13 cellular contexts compared by ENCODE assay signal in the genomic region with DNA sequence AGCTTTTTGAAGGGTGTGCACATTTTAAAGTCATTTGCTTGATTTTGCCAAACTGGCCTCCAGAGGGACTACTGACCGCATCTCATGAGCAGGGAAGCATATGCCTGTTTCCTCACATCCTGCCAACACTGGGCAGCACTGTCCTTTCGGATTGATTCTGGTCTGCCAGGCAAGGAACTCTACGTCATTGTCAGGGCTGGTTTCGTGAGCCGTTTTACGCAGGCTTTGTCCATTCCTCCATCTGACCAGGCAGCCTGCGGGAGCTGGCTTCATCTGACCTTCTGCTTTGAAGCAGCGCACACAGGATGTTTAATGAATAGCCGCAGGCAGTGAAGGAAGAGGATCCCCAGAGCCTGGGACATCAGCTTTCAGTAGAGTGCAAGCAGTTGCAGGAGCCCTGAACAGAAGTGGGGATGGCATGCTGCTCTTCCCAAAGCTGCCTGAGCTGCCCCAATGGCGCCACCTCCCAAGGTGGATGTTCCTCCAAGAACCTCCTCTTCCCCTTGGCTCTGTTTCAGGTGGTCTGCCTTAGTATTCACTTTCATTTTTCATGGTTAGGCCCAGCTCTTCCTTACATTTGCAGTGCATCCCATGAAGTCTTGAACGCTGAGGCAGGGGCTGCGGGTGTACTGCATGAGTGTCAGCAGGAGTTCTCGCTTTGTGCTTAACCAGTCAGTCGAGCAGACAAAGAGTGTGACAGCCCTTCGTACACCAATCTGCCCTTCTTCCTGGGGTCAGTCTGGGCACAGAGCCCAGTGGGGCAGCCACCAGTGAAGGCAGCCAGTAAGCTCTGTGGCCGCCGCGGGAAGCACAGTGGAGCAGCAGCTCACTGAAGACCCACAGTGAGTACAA. TPM values are rescaled to one million over a fixed set of nuclear protein-coding genes. Genes with fewer than 3 reads are reported as not detected.
DNase-seq lines count a peak whose midpoint lies in the region; ATAC-seq, FAIRE-seq and TF ChIP-seq lines count a peak whose summit lies in the region.
"Had no signal": no experiment of that assay in that cellular context is flagged by ENCODE, and none has a peak within 500 bp of the region (broad histone marks: within the 10 kb centered on the region; RNA-seq: fewer than 3 reads in every experiment).

No MANE protein-coding gene starts in this region.

- dilution Hi-C loops in keratinocyte (cut with MboI; ENCODE audit: extremely low pct_ligation_motif_present, low sequenced_read_pairs): no loop called here

- peaks cover 12% of the 10 kb centered on the region for H3K9me3 Mint-ChIP-seq in activated CD4-positive, alpha-beta T cell treated with anti-CD3 and anti-CD28 coated beads for 36 hours (ENCODE audit: low read depth)

- no peaks in the 10 kb centered on the region for H4K20me1 ChIP-seq in keratinocyte (ENCODE audit: control insufficient read depth, extremely low read depth, insufficient read depth, low read length)

- H3K9me3 ChIP-seq in keratinocyte (ENCODE audit: control insufficient read depth, low read depth, low read length): peaks cover 7% of the 10 kb centered on the region
- H3K9me3 ChIP-seq: pancreas had no signal

- no peaks in the 10 kb centered on the region for H3K9me1 ChIP-seq in keratinocyte (ENCODE audit: control insufficient read depth, extremely low read depth, insufficient read depth, low read length)

- POLR2A ChIA-PET in activated CD4-positive, alpha-beta T cell treated with anti-CD3 and anti-CD28 coated beads for 36 hours (lab: Charles Lee): no interaction called here

- TF ChIP-seq CTCF in brain microvascular endothelial cell (IDR thresholded peaks at IDR 0.05; ENCODE audit: low read depth, low read length, missing control alignments) (peak; percentile 41), keratinocyte (optimal IDR thresholded peaks at IDR 0.05 in 1 of 3, IDR thresholded peaks at IDR 0.05 in 1 of 3, conservative IDR thresholded peaks at IDR 0.05 in 1 of 3; ENCODE audit: extremely low read depth in 1 of 3, insufficient read depth in 2 of 3, low read length in 3 of 3) (peak in 1 of 3 experiments; percentile 10)

- H3K4me3 ChIP-seq in brain microvascular endothelial cell (ENCODE audit: low read depth, low read length): no peak overlapping the region
- peak overlapping the region in 1 of 3 experiments; percentile 55 for H3K4me3 ChIP-seq in keratinocyte (ENCODE audit: control insufficient read depth in 2 of 3, extremely low read depth in 1 of 3, insufficient read depth in 2 of 3, low read depth in 1 of 3, low read length in 3 of 3)
- H3K4me3 ChIP-seq: A549, pancreas, SK-N-MC had no signal

- H3K27me3 ChIP-seq in brain microvascular endothelial cell (replicated peaks) (peaks cover 2% of the 10 kb centered on the region), keratinocyte (ENCODE audit: control insufficient read depth, extremely low read depth, insufficient read depth, low read length) (peaks cover 40% of the 10 kb centered on the region)
- H3K27me3 ChIP-seq: pancreas had no signal

- peak overlapping the region; percentile 27 for H3K27ac Mint-ChIP-seq in activated CD4-positive, alpha-beta T cell treated with anti-CD3 and anti-CD28 coated beads for 36 hours

- in situ Hi-C loops in brain microvascular endothelial cell (cut with HindIII; ENCODE audit: low pct_ligation_motif_present, low sequenced_read_pairs): no loop called here
- in situ Hi-C loops in ACHN (cut with HindIII; ENCODE audit: low pct_ligation_motif_present, low pct_unique_long_range_greater_than_20kb, low sequenced_read_pairs): no loop called here

- H3K4me1 ChIP-seq in keratinocyte (ENCODE audit: control insufficient read depth, extremely low read depth, insufficient read depth, low read length): peaks cover 17% of the 10 kb centered on the region
- H3K4me1 ChIP-seq: A549, pancreas had no signal

- peak overlapping the region; percentile 64 for H3K9ac ChIP-seq in keratinocyte (ENCODE audit: control insufficient read depth, extremely low read depth, insufficient read depth, low read length)

- H3K79me2 ChIP-seq in keratinocyte (ENCODE audit: control insufficient read depth, insufficient read depth, low read length): no peaks in the 10 kb centered on the region

- H2AFZ ChIP-seq in keratinocyte (ENCODE audit: control insufficient read depth, low read length): peak overlapping the region; percentile 73

- CTCF ChIA-PET in activated CD4-positive, alpha-beta T cell treated with anti-CD3 and anti-CD28 coated beads for 36 hours (lab: Charles Lee): interaction anchor here (1.0 kb wide), 1 partner anchor 58 kb away, joined by 3 read pairs; the partner anchor contains the start of gene ANKRD39

- peak overlapping the region; percentile 65 for H3K4me2 ChIP-seq in keratinocyte (ENCODE audit: control insufficient read depth, extremely low read depth, insufficient read depth, low read depth, low read length)
- H3K4me2 ChIP-seq: A549 had no signal

- intact Hi-C loops in activated CD4-positive, alpha-beta T cell treated with anti-CD3 and anti-CD28 coated beads for 36 hours (cut with DNase I, micrococcal nuclease): no loop called here

- no peak for FAIRE-seq in keratinocyte (lab: Jason Lieb, UNC)
- FAIRE-seq: A549, colon, pancreas had no signal

- no peaks in the 10 kb centered on the region for H3K27me3 Mint-ChIP-seq in activated CD4-positive, alpha-beta T cell treated with anti-CD3 and anti-CD28 coated beads for 36 hours

- H3K36me3 ChIP-seq in brain microvascular endothelial cell (replicated peaks) (no peaks in the 10 kb centered on the region), keratinocyte (ENCODE audit: control insufficient read depth in 2 of 2, extremely low read depth in 1 of 2, insufficient read depth in 2 of 2, low read length in 2 of 2) (no peaks in the 10 kb centered on the region)
- H3K36me3 ChIP-seq: pancreas had no signal

- peaks cover 43% of the 10 kb centered on the region for H3K4me1 Mint-ChIP-seq in activated CD4-positive, alpha-beta T cell treated with anti-CD3 and anti-CD28 coated beads for 36 hours

- H3K36me3 Mint-ChIP-seq in activated CD4-positive, alpha-beta T cell treated with anti-CD3 and anti-CD28 coated beads for 36 hours (ENCODE audit: low read depth): peaks cover 15% of the 10 kb centered on the region

- no peak for ATAC-seq in activated CD4-positive, alpha-beta T cell treated with anti-CD3 and anti-CD28 coated beads for 36 hours
- ATAC-seq: A549 had no signal

- no peak overlapping the region for H3K4me3 Mint-ChIP-seq in activated CD4-positive, alpha-beta T cell treated with anti-CD3 and anti-CD28 coated beads for 36 hours

- no peak for DNase-seq in activated CD4-positive, alpha-beta T cell treated with anti-CD3 and anti-CD28 coated beads for 36 hours
- no peak for DNase-seq in activated CD4-positive, alpha-beta T cell treated with anti-CD3 and anti-CD28 coated beads for 4 hours
- DNase-seq in brain microvascular endothelial cell (no peak), keratinocyte (ENCODE audit: low read depth, low spot score) (no peak), substantia nigra (lab: John Stamatoyannopoulos, UW) (peak in 24 of 49 donors; percentile 20 to 87 (median 52)), COLO829 (ENCODE audit: low spot score) (no peak), ACHN (no peak)
- DNase-seq in stimulated activated CD4-positive, alpha-beta T cell treated with anti-CD3 and anti-CD28 coated beads, Interleukin-1b, Interleukin-23, amount 100 ng/mL, for 48 hours: no peak
- DNase-seq: activated CD8-positive, alpha-beta memory T cell treated with anti-CD3 and anti-CD28 coated beads for 24 hours; pancreas had no signal

- no peak overlapping the region for H3K27ac ChIP-seq in brain microvascular endothelial cell
- H3K27ac ChIP-seq in keratinocyte (ENCODE audit: control insufficient read depth, insufficient read depth, low read length): peak overlapping the region; percentile 61
- H3K27ac ChIP-seq in substantia nigra (ENCODE audit: low read depth, low read length, poor library complexity, severe bottlenecking): peak overlapping the region; percentile 69
- H3K27ac ChIP-seq: A549, pancreas, SK-N-MC had no signal

RNA-seq across cellular contexts. Expression of gene SEMA4C, which starts 46.5 kb away (rescaled TPM):
- total RNA-seq in activated CD4-positive, alpha-beta T cell treated with anti-CD3 and anti-CD28 coated beads for 36 hours: 1 to 10 TPM; 7.5 to 9.6 TPM
- polyA plus RNA-seq in keratinocyte: 6.9 to 10.2 TPM (median 7.5 TPM) in 3 replicates
- polyA plus RNA-seq in keratinocyte (2011; ENCODE audit: low read depth): 1.2 TPM
- 2.3 and 3.0 TPM in 2 replicates for polyA plus RNA-seq in keratinocyte (2011; cell fraction: cytosol; rRNA removed)
- polyA plus RNA-seq in keratinocyte (2011; cell fraction: nucleus; rRNA removed): 19.8 and 21.2 TPM in 2 replicates
- 5.2 and 6.3 TPM in 2 replicates for polyA plus RNA-seq in keratinocyte (2012; ENCODE audit: low replicate concordance)
- 12.4 to 21.9 TPM (median 13.6 TPM) in 3 replicates for polyA minus RNA-seq in keratinocyte
- polyA minus RNA-seq in keratinocyte (2011; cell fraction: cytosol; rRNA and poly(A)+ RNA removed): 8.4 TPM
- polyA minus RNA-seq in keratinocyte (2011; cell fraction: nucleus; rRNA and poly(A)+ RNA removed): 18.9 and 19.0 TPM in 2 replicates

RNA-seq across cellular contexts. Expression of gene ANKRD39, which starts 58.6 kb away (rescaled TPM):
- total RNA-seq in activated CD4-positive, alpha-beta T cell treated with anti-CD3 and anti-CD28 coated beads for 36 hours: 10 to 100 TPM; 23.0 to 23.6 TPM
- polyA plus RNA-seq in keratinocyte: 6.6 to 8.3 TPM (median 7.2 TPM) in 3 replicates
- polyA plus RNA-seq in keratinocyte (2011; ENCODE audit: low read depth): 2.0 TPM
- 3.3 and 5.3 TPM in 2 replicates for polyA plus RNA-seq in keratinocyte (2011; cell fraction: cytosol; rRNA removed)
- 4.3 and 5.6 TPM in 2 replicates for polyA plus RNA-seq in keratinocyte (2011; cell fraction: nucleus; rRNA removed)
- polyA plus RNA-seq in keratinocyte (2012; ENCODE audit: low replicate concordance): 4.1 and 11.5 TPM in 2 replicates
- 2.5 to 7.1 TPM (median 4.6 TPM) in 3 replicates for polyA minus RNA-seq in keratinocyte
- 3.1 TPM for polyA minus RNA-seq in keratinocyte (2011; cell fraction: cytosol; rRNA and poly(A)+ RNA removed)
- 3.3 and 4.8 TPM in 2 replicates for polyA minus RNA-seq in keratinocyte (2011; cell fraction: nucleus; rRNA and poly(A)+ RNA removed)
